31 cellular contexts compared by ENCODE assay signal in genomic region chr5:76439201-76439600, GRCh38. TPM values are rescaled to one million over a fixed set of nuclear protein-coding genes. Genes with fewer than 3 reads are reported as not detected.
"Had no signal": no experiment of that assay in that cellular context is flagged by ENCODE, and none has a peak within 500 bp of the region (broad histone marks: within the 10 kb centered on the region; RNA-seq: fewer than 3 reads in every experiment).

No MANE protein-coding gene starts in this region.

- H3K27ac Mint-ChIP-seq: activated CD4-positive, alpha-beta T cell treated with anti-CD3 and anti-CD28 coated beads for 36 hours; activated CD4-positive, alpha-beta T cell treated with anti-CD3 and anti-CD28 coated beads, Interleukin-2, amount 10 ng/mL, durations not matched to agents 7 days and 5 days; activated CD8-positive, alpha-beta T cell treated with anti-CD3 and anti-CD28 coated beads, Interleukin-2, amount 10 ng/mL, durations not matched to agents 7 days and 5 days; activated naive CD4-positive, alpha-beta T cell treated with anti-CD3 and anti-CD28 coated beads, Interleukin-2, amount 10 ng/mL, durations not matched to agents 7 days and 5 days; activated naive CD8-positive, alpha-beta T cell; activated naive CD8-positive, alpha-beta T cell treated with anti-CD3 and anti-CD28 coated beads, Interleukin-2, amount 50 U/mL, for 24 hours; brain; T-helper 1 cell treated with Interleukin-12 subunit alpha and Interleukin-12 subunit beta and Interleukin-4 antibody, amounts not matched to agents 30 μg/mL and 1 μg/mL, for 36 hours; T-helper 2 cell treated with Interferon-gamma antibody and Interleukin-4, amounts not matched to agents 5 μg/mL and 100 μg/mL, for 36 hours had no signal

- H3K36me3 ChIP-seq: Peyer's patch, SJSA1 had no signal

- H3K27me3 Mint-ChIP-seq: activated CD4-positive, alpha-beta T cell treated with anti-CD3 and anti-CD28 coated beads for 36 hours; activated CD4-positive, alpha-beta T cell treated with anti-CD3 and anti-CD28 coated beads, Interleukin-2, amount 10 ng/mL, durations not matched to agents 7 days and 5 days; activated naive CD4-positive, alpha-beta T cell treated with anti-CD3 and anti-CD28 coated beads, Interleukin-2, amount 10 ng/mL, durations not matched to agents 7 days and 5 days; activated naive CD8-positive, alpha-beta T cell; activated naive CD8-positive, alpha-beta T cell treated with anti-CD3 and anti-CD28 coated beads, Interleukin-2, amount 50 U/mL, for 24 hours; brain had no signal

- H3K9ac ChIP-seq: SK-N-SH had no signal

- H3K4me3 ChIP-seq: Peyer's patch, SJSA1 had no signal

- DNase-seq: activated CD4-positive, alpha-beta T cell treated with anti-CD3 and anti-CD28 coated beads for 36 hours; activated CD4-positive, alpha-beta T cell treated with anti-CD3 and anti-CD28 coated beads, Interleukin-2, amount 10 ng/mL, durations not matched to agents 7 days and 5 days; activated CD4-positive, alpha-beta T cell treated with anti-CD3 and anti-CD28 coated beads, Interleukin-2, amount 50 U/mL, for 48 hours; activated CD8-positive, alpha-beta T cell treated with anti-CD3 and anti-CD28 coated beads, Interleukin-2, amount 10 ng/mL, durations not matched to agents 7 days and 5 days; activated effector memory CD4-positive, alpha-beta T cell treated with Interleukin-2 at 50 U/mL for 16 hours; activated naive CD4-positive, alpha-beta T cell treated with anti-CD3 and anti-CD28 coated beads, Interleukin-2, amount 10 ng/mL, durations not matched to agents 7 days and 5 days; activated naive CD8-positive, alpha-beta T cell treated with anti-CD3 and anti-CD28 coated beads, Interleukin-2, amount 50 U/mL, for 24 hours; activated T-cell treated with anti-CD3 and anti-CD28 coated beads, Interleukin-2, amount 50 U/mL, for 4 hours; anterior cingulate cortex; caudate nucleus; Karpas-422; NCI-H1105; NCI-H1417 treated with DMSO at 0.1 percent for 48 hours; NCI-H187 treated with DMSO at 0.1 percent for 48 hours; NCI-H2081 treated with DMSO at 0.1 percent for 48 hours; NCI-H226; NCI-H524 treated with DMSO at 0.1 percent for 48 hours; NK-92 treated with Interleukin-12 subunit alpha and Interleukin-12 subunit beta, amount 100 ng/mL, for 24 hours; PC-3; Peyer's patch; RPMI8226; SHP77 treated with DMSO at 0.1 percent for 48 hours; SK-N-SH had no signal

- H3K4me1 ChIP-seq: Peyer's patch, SJSA1 had no signal

- ATAC-seq: activated CD4-positive, alpha-beta T cell treated with anti-CD3 and anti-CD28 coated beads for 36 hours; activated CD4-positive, CD25-positive, alpha-beta regulatory T cell treated with anti-CD3 and anti-CD28 coated beads, Interleukin-2, amount 50 U/mL, for 24 hours; activated CD8-positive, alpha-beta T cell treated with anti-CD3 and anti-CD28 coated beads, Interleukin-2, amount 10 ng/mL, durations not matched to agents 7 days and 5 days; activated naive CD8-positive, alpha-beta T cell treated with anti-CD3 and anti-CD28 coated beads, Interleukin-2, amount 50 U/mL, for 24 hours; activated T-cell treated with anti-CD3 and anti-CD28 coated beads, Interleukin-2, amount 50 U/mL, for 4 hours; PC-3; WTC11 had no signal

- H3K4me3 Mint-ChIP-seq: activated CD4-positive, alpha-beta T cell treated with anti-CD3 and anti-CD28 coated beads for 36 hours; activated CD4-positive, alpha-beta T cell treated with anti-CD3 and anti-CD28 coated beads, Interleukin-2, amount 10 ng/mL, durations not matched to agents 7 days and 5 days; activated CD8-positive, alpha-beta T cell treated with anti-CD3 and anti-CD28 coated beads, Interleukin-2, amount 10 ng/mL, durations not matched to agents 7 days and 5 days; activated naive CD4-positive, alpha-beta T cell treated with anti-CD3 and anti-CD28 coated beads, Interleukin-2, amount 10 ng/mL, durations not matched to agents 7 days and 5 days; activated naive CD8-positive, alpha-beta T cell; activated naive CD8-positive, alpha-beta T cell treated with anti-CD3 and anti-CD28 coated beads, Interleukin-2, amount 50 U/mL, for 24 hours; activated T-cell treated with anti-CD3 and anti-CD28 coated beads, Interleukin-2, amount 50 U/mL, for 4 hours; brain; T-helper 1 cell treated with Interleukin-12 subunit alpha and Interleukin-12 subunit beta and Interleukin-4 antibody, amounts not matched to agents 30 μg/mL and 1 μg/mL, for 36 hours; T-helper 2 cell treated with Interferon-gamma antibody and Interleukin-4, amounts not matched to agents 5 μg/mL and 100 μg/mL, for 36 hours; WTC11 had no signal

- H3K9me3 ChIP-seq: Peyer's patch, SJSA1, SK-N-SH had no signal

- FAIRE-seq: bronchial epithelial cell had no signal

- H3K4me1 Mint-ChIP-seq: activated naive CD4-positive, alpha-beta T cell treated with anti-CD3 and anti-CD28 coated beads, Interleukin-2, amount 10 ng/mL, durations not matched to agents 7 days and 5 days had no signal

- H3K27ac ChIP-seq: Peyer's patch, SJSA1 had no signal

- H3K27me3 ChIP-seq: Peyer's patch had no signal

RNA-seq across cellular contexts. Expression of gene IQGAP2, which starts 36.1 kb away (rescaled TPM):
- total RNA-seq: bronchial epithelial cell, PC-3 had no signal
